In the genomic region with DNA sequence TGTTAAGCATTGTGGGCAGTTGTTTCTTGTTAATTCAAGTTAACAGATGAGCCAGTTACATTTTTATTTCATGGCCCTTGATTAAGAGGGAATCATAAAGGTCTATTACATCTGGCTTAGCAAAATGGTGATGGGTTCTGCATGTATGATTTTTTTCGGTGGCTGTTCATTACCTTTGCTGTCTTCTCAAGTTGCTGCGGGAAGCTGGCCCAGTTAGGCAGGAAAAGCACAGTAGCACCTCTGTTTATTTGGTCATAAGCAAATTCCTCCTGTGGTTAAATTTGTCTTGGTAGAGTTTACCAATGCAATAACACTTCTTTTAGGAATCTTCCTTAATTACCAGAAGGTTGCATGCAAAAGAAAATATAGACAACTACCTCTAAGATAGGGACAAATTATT, we compare ENCODE assay signal across 24 cellular contexts.
DNase-seq lines count a peak whose midpoint lies in the region; ATAC-seq, FAIRE-seq and TF ChIP-seq lines count a peak whose summit lies in the region.
"Had no signal": no experiment of that assay in that cellular context is flagged by ENCODE, and none has a peak within 500 bp of the region (broad histone marks: within the 10 kb centered on the region; RNA-seq: fewer than 3 reads in every experiment).

No MANE protein-coding gene starts in this region.

- TF ChIP-seq CTCF in osteoblast (IDR thresholded peaks at IDR 0.05; ENCODE audit: extremely low read depth, low read depth, low read length): no peak

- TF ChIP-seq POLR2A in GM12891 (IDR thresholded peaks at IDR 0.05; ENCODE audit: low read depth, low read length): no peak

- H4K20me1 ChIP-seq in GM23248 (ENCODE audit: insufficient read depth) (no peaks in the 10 kb centered on the region), osteoblast (ENCODE audit: insufficient read depth, low read length) (no peaks in the 10 kb centered on the region)
- H4K20me1 ChIP-seq: BLaER1 treated with 17β-estradiol and CSF1 and Interleukin-3, amounts not matched to agents 10 nM and 100 nM had no signal

- in situ Hi-C loops in GM23248 (cut with MboI): no loop called here

- H3K36me3 ChIP-seq in GM23248 (ENCODE audit: low read depth) (no peaks in the 10 kb centered on the region), osteoblast (ENCODE audit: insufficient read depth, low read length) (no peaks in the 10 kb centered on the region)
- H3K36me3 ChIP-seq: BLaER1 treated with 17β-estradiol and CSF1 and Interleukin-3, amounts not matched to agents 10 nM and 100 nM; HAP-1 had no signal

- no peaks in the 10 kb centered on the region for H3K79me2 ChIP-seq in GM23248 (ENCODE audit: insufficient read depth)
- H3K79me2 ChIP-seq in osteoblast (ENCODE audit: insufficient read depth, low read length): no peaks in the 10 kb centered on the region

- DNase-seq in GM23248 (no peak), M059J (ENCODE audit: low read depth) (peak; percentile 62), astrocyte of the hippocampus (ENCODE audit: low read depth, low spot score) (peak; percentile 32), osteoblast (ENCODE audit: insufficient read length, low spot score, missing footprints) (no peak), left lobe of liver (ENCODE audit: low spot score) (no peak), GM12891 (ENCODE audit: insufficient read length, low spot score) (no peak)
- DNase-seq: AML-193; CD4-positive, alpha-beta T cell; COR-L47; DMS79; GF-D8; GOT3; NCI-H1048; NCI-H187; NCI-H82; Right ventricle myocardium superior; RPMI8226; T-helper 1 cell had no signal

- H3K4me2 ChIP-seq in GM23248 (ENCODE audit: unreplicated experiment) (peak overlapping the region; percentile 33), osteoblast (ENCODE audit: insufficient read depth, low read length) (peak overlapping the region; percentile 42)
- H3K4me2 ChIP-seq: A549; BLaER1 treated with 17β-estradiol and CSF1 and Interleukin-3, amounts not matched to agents 10 nM and 100 nM; KMS-11 had no signal

- H3K27me3 ChIP-seq in GM23248 (replicated peaks; ENCODE audit: insufficient read depth) (no peaks in the 10 kb centered on the region), osteoblast (ENCODE audit: insufficient read depth, low read length) (no peaks in the 10 kb centered on the region)
- H3K27me3 ChIP-seq: BLaER1 treated with 17β-estradiol and CSF1 and Interleukin-3, amounts not matched to agents 10 nM and 100 nM had no signal

- no peaks in the 10 kb centered on the region for H3K9me2 ChIP-seq in GM23248 (ENCODE audit: insufficient read depth)

- 73 to 75% methylated on average over 2 of the region's 2 CpGs for WGBS in GM23248 (ENCODE audit: low coverage in 1 of 2, low lambda C conversion rate in 2 of 2, missing lambda C conversion rate in 2 of 2), 2 experiments

- peaks cover 24% of the 10 kb centered on the region for H3F3A ChIP-seq in GM23248 (ENCODE audit: insufficient read depth)

- H3K4me3 ChIP-seq in GM23248 (no peak overlapping the region), osteoblast (ENCODE audit: insufficient read depth, low read length) (no peak overlapping the region)
- H3K4me3 ChIP-seq: A549; BLaER1 treated with 17β-estradiol and CSF1 and Interleukin-3, amounts not matched to agents 10 nM and 100 nM; HAP-1 had no signal

- H2AFZ ChIP-seq in GM23248 (no peak overlapping the region), osteoblast (ENCODE audit: low read length) (no peak overlapping the region)

- no peak overlapping the region for H3K9ac ChIP-seq in GM23248
- H3K9ac ChIP-seq: BLaER1 treated with 17β-estradiol and CSF1 and Interleukin-3, amounts not matched to agents 10 nM and 100 nM; KMS-11 had no signal

- no peak for FAIRE-seq in GM12891 (lab: Jason Lieb, UNC)
- FAIRE-seq: A549, GM12892 had no signal

- H3K9me3 ChIP-seq in GM23248 (ENCODE audit: low read depth): no peaks in the 10 kb centered on the region
- no peaks in the 10 kb centered on the region for H3K9me3 ChIP-seq in osteoblast (ENCODE audit: low read depth, low read length)
- H3K9me3 ChIP-seq: A549; BLaER1 treated with 17β-estradiol and CSF1 and Interleukin-3, amounts not matched to agents 10 nM and 100 nM; HAP-1 had no signal

- H3K4me1 ChIP-seq in GM23248 (ENCODE audit: insufficient read depth): peaks cover 24% of the 10 kb centered on the region
- H3K4me1 ChIP-seq in osteoblast (ENCODE audit: insufficient read depth, low read length): peaks cover 25% of the 10 kb centered on the region
- H3K4me1 ChIP-seq: A549; BLaER1 treated with 17β-estradiol and CSF1 and Interleukin-3, amounts not matched to agents 10 nM and 100 nM had no signal

- H3K27ac ChIP-seq in GM23248 (0 out of 2 replicates have a peak overlapping the region, but pooled peaks have one; percentile 51), osteoblast (ENCODE audit: low read depth, low read length) (peak overlapping the region; percentile 85)
- H3K27ac ChIP-seq: A549; BLaER1 treated with 17β-estradiol and CSF1 and Interleukin-3, amounts not matched to agents 10 nM and 100 nM; KMS-11 had no signal

- ATAC-seq in GM19397 (IDR thresholded peaks at IDR 0.05; ENCODE audit: unreplicated experiment): no peak
- no peak for ATAC-seq in left lobe of liver
- ATAC-seq: A549 had no signal

TF ChIP-seq in GM12891, 5 proteins besides CTCF, POLR2A, EP300 and RAD21:
- TF ChIP-seq PAX5 (IDR thresholded peaks at IDR 0.05; ENCODE audit: insufficient read depth, low read length, severe bottlenecking): no peak
- no peak for TF ChIP-seq TAF1 (IDR thresholded peaks at IDR 0.05; ENCODE audit: low read depth, low read length)

Comparison
In these comparisons a context has a peak if more than half of its experiments do, and no peak if none do; other contexts are left out.
1. DNase-seq: peak in M059J (single experiment) and astrocyte of the hippocampus (single experiment); none in GM23248 (single experiment), osteoblast (single experiment), left lobe of liver (single experiment) and GM12891 (single experiment).